Comparison of ENCODE assay signal across 8 cellular contexts in genomic region chr2:73112913-73113633, GRCh38.
DNase-seq lines count a peak whose midpoint lies in the region; ATAC-seq and TF ChIP-seq lines count a peak whose summit lies in the region.

TSS of gene RAB11FIP5 (minus strand) at chr2:73112948. CDS start at chr2:73112777, 171 bp downstream.

- H4K20me1 ChIP-seq in OCI-LY3 (ENCODE audit: insufficient read depth, low read length): no peaks in the 10 kb centered on the region

- no peaks in the 10 kb centered on the region for H3K27me3 ChIP-seq in OCI-LY3 (ENCODE audit: low read depth, low read length)

- H3K4me1 ChIP-seq in OCI-LY3 (ENCODE audit: low read length): peaks cover 4% of the 10 kb centered on the region; the same call in 1 of the 2 replicates

- peak within 1 kb of the TSS; percentile 98 for H3K4me3 ChIP-seq in OCI-LY3 (ENCODE audit: low read length)

- ATAC-seq in GM18909 (IDR thresholded peaks at IDR 0.05; ENCODE audit: poor library complexity, unreplicated experiment) (peak; percentile 75), HG03280 (IDR thresholded peaks at IDR 0.05; ENCODE audit: unreplicated experiment) (peak; percentile 82)

- peak within 1 kb of the TSS; percentile 99 for H2AFZ ChIP-seq in OCI-LY3 (ENCODE audit: low read depth, low read length)

- TF ChIP-seq CTCF in OCI-LY3 (IDR thresholded peaks at IDR 0.05; ENCODE audit: low read depth, low read length): no peak

- H3K27ac ChIP-seq in OCI-LY3 (ENCODE audit: low read length): no peak within 1 kb of the TSS
- H3K27ac ChIP-seq in epithelial cell of prostate: peak within 1 kb of the TSS; percentile 94

- H3K79me2 ChIP-seq in OCI-LY3 (ENCODE audit: low read length): no peaks in the 10 kb centered on the region

- peaks cover 3% of the 10 kb centered on the region for H3K36me3 ChIP-seq in OCI-LY3 (replicated peaks; ENCODE audit: low read depth, low read length)

- peak within 1 kb of the TSS; percentile 84 for H3K4me2 ChIP-seq in OCI-LY3 (ENCODE audit: low read length)

- H3K9me3 ChIP-seq in OCI-LY3 (ENCODE audit: insufficient read depth, low read length): no peaks in the 10 kb centered on the region

- peak within 1 kb of the TSS; percentile 90 for H3K9ac ChIP-seq in OCI-LY3 (ENCODE audit: low read length)

- DNase-seq in AG08395 (ENCODE audit: low spot score): peak; percentile 86
- peak; percentile 85 for DNase-seq in activated T-cell treated with anti-CD3 and anti-CD28 coated beads, Interleukin-2, amount 50 U/mL, for 1 hour
- peak; percentile 48 for DNase-seq in epithelial cell of prostate (ENCODE audit: low read depth, low spot score)
- peak; percentile 61 for DNase-seq in middle frontal gyrus (ENCODE audit: extremely low spot score, low spot score)
- peak; percentile 47 to 68 for DNase-seq in stimulated activated CD8-positive, alpha-beta memory T cell treated with anti-CD3 and anti-CD28 coated beads, Interleukin-15, amount 100 ng/mL, for 4 hours (ENCODE audit: low read depth in 2 of 2)
